In genomic region chr4:186840771-186841301, GRCh38 we compare ENCODE assay signal across 15 cellular contexts.
A peak's percentile ranks its signal among the peaks of the same experiment; 100 is the strongest.
DNase-seq lines count a peak whose midpoint lies in the region; ATAC-seq and TF ChIP-seq lines count a peak whose summit lies in the region.
"Had no signal": no experiment of that assay in that cellular context is flagged by ENCODE, and none has a peak within 500 bp of the region (broad histone marks: within the 10 kb centered on the region; RNA-seq: fewer than 3 reads in every experiment).

No MANE protein-coding gene starts in this region.

- no peak overlapping the region for H3K4me3 Mint-ChIP-seq in activated CD4-positive, alpha-beta memory T cell treated with anti-CD3 and anti-CD28 coated beads for 36 hours
- H3K4me3 Mint-ChIP-seq: naive thymus-derived CD4-positive, alpha-beta T cell; T-helper 2 cell treated with Interferon-gamma antibody and Interleukin-4, amounts not matched to agents 5 μg/mL and 100 μg/mL, for 36 hours had no signal

- no peaks in the 10 kb centered on the region for H3K79me2 ChIP-seq in osteoblast (ENCODE audit: insufficient read depth, low read length)

- peak overlapping the region in 4 of 12 donors; percentile 54 to 72 (median 58) for H3K27ac ChIP-seq in heart left ventricle
- peak overlapping the region; percentile 42 for H3K27ac ChIP-seq in duodenal mucosa (ENCODE audit: low read depth, low read length)
- H3K27ac ChIP-seq in osteoblast (ENCODE audit: low read depth, low read length), result peak overlapping the region; percentile 61
- no peak overlapping the region for H3K27ac ChIP-seq in aorta (ENCODE audit: low read depth in 1 of 2, low read length in 2 of 2)
- H3K27ac ChIP-seq in SJCRH30, result no peak overlapping the region
- H3K27ac ChIP-seq: dorsolateral prefrontal cortex had no signal

- no peaks in the 10 kb centered on the region for H3K36me3 Mint-ChIP-seq in activated CD4-positive, alpha-beta memory T cell treated with anti-CD3 and anti-CD28 coated beads for 36 hours
- H3K36me3 Mint-ChIP-seq: naive thymus-derived CD4-positive, alpha-beta T cell had no signal

- H3K4me1 ChIP-seq in heart left ventricle, result peaks cover 0 to 18% (median 11%) of the 10 kb centered on the region in 12 donors
- H3K4me1 ChIP-seq in duodenal mucosa (ENCODE audit: control insufficient read depth in 1 of 2, insufficient read depth in 2 of 2, low read length in 2 of 2), result peaks cover 16 to 23% of the 10 kb centered on the region in 2 donors
- H3K4me1 ChIP-seq in osteoblast (ENCODE audit: insufficient read depth, low read length), result peaks cover 48% of the 10 kb centered on the region
- peaks cover 1 to 3% of the 10 kb centered on the region in 2 donors for H3K4me1 ChIP-seq in aorta (ENCODE audit: control insufficient read depth in 1 of 2, insufficient read depth in 2 of 2, low read length in 2 of 2)
- peaks cover 3% of the 10 kb centered on the region; the same call in 1 of the 2 replicates for H3K4me1 ChIP-seq in SJCRH30

- peaks cover 4% of the 10 kb centered on the region for H3K9me3 Mint-ChIP-seq in activated CD4-positive, alpha-beta memory T cell treated with anti-CD3 and anti-CD28 coated beads for 36 hours

- intact Hi-C loops in heart left ventricle (cut with DNase I), result no loop called here
- intact Hi-C loops in Right ventricle myocardium inferior (cut with DNase I), result loop anchor here (10.0 kb wide), 1 partner anchor 104 kb away; no protein-coding TSS in a partner anchor
- intact Hi-C loops in aorta (cut with DNase I), result loop anchor here (10.0 kb wide), 2 partner anchors 94 to 116 kb away; partner anchors contain the start of gene FAT1 (in 2 of the 2)
- intact Hi-C loops in activated CD4-positive, alpha-beta memory T cell treated with anti-CD3 and anti-CD28 coated beads for 36 hours (cut with micrococcal nuclease), result no loop called here

- no peaks in the 10 kb centered on the region for H4K20me1 ChIP-seq in osteoblast (ENCODE audit: insufficient read depth, low read length)

- H3K27ac Mint-ChIP-seq in activated CD4-positive, alpha-beta memory T cell treated with anti-CD3 and anti-CD28 coated beads for 36 hours, result no peak overlapping the region
- H3K27ac Mint-ChIP-seq: naive thymus-derived CD4-positive, alpha-beta T cell; T-helper 2 cell treated with Interferon-gamma antibody and Interleukin-4, amounts not matched to agents 5 μg/mL and 100 μg/mL, for 36 hours had no signal

- DNase-seq in heart left ventricle (peak in 2 of 5 donors; percentile 24 to 28), Right ventricle myocardium inferior (ENCODE audit: missing footprints) (no peak), osteoblast (ENCODE audit: insufficient read length, low spot score, missing footprints) (peak; percentile 18), aorta (peak; percentile 58 to 76), SJCRH30 (no peak)
- DNase-seq in activated CD4-positive, alpha-beta memory T cell treated with anti-CD3 and anti-CD28 coated beads for 36 hours, result no peak
- DNase-seq: activated CD4-positive, alpha-beta T cell treated with anti-CD3 and anti-CD28 coated beads, Interleukin-2, amount 50 U/mL, for 4 hours; dorsolateral prefrontal cortex; naive thymus-derived CD4-positive, alpha-beta T cell; NCI-H1417 treated with DMSO at 0.1 percent for 48 hours; NCI-H446 treated with DMSO at 0.1 percent for 48 hours had no signal

- WGBS in heart left ventricle, 4 donors, result 72 to 88% (median 82%) methylated on average over 19 to 21 of the region's 21 CpGs
- WGBS in aorta, 2 donors, result 89 to 90% methylated on average over 21 of the region's 21 CpGs

- H3K4me3 ChIP-seq in heart left ventricle (peak overlapping the region in 8 of 12 donors; percentile 13 to 49 (median 35)), duodenal mucosa (ENCODE audit: low read depth in 1 of 2, low read length in 2 of 2) (peak overlapping the region in 1 of 2 donors; percentile 26), osteoblast (ENCODE audit: insufficient read depth, low read length) (peak overlapping the region; percentile 64), aorta (ENCODE audit: low read length in 2 of 2) (no peak overlapping the region), SJCRH30 (no peak overlapping the region)
- H3K4me3 ChIP-seq: dorsolateral prefrontal cortex, HAP-1 had no signal

- H3K4me1 Mint-ChIP-seq in activated CD4-positive, alpha-beta memory T cell treated with anti-CD3 and anti-CD28 coated beads for 36 hours (ENCODE audit: low read depth), result no peaks in the 10 kb centered on the region
- H3K4me1 Mint-ChIP-seq: naive thymus-derived CD4-positive, alpha-beta T cell had no signal

- H2AFZ ChIP-seq in osteoblast (ENCODE audit: low read length), result peak overlapping the region; percentile 46

- TF ChIP-seq CTCF in heart left ventricle (IDR thresholded peaks at IDR 0.05) (no peak), osteoblast (IDR thresholded peaks at IDR 0.05; ENCODE audit: extremely low read depth, low read depth, low read length) (no peak)

- H3K4me2 ChIP-seq in osteoblast (ENCODE audit: insufficient read depth, low read length), result peak overlapping the region; percentile 86

- H3K9ac ChIP-seq in duodenal mucosa (ENCODE audit: low read depth in 1 of 2, low read length in 2 of 2), result no peak overlapping the region

- H3K27me3 Mint-ChIP-seq in activated CD4-positive, alpha-beta memory T cell treated with anti-CD3 and anti-CD28 coated beads for 36 hours, result no peaks in the 10 kb centered on the region
- H3K27me3 Mint-ChIP-seq: naive thymus-derived CD4-positive, alpha-beta T cell had no signal

- H3K36me3 ChIP-seq in heart left ventricle (no peaks in the 10 kb centered on the region), duodenal mucosa (ENCODE audit: control insufficient read depth in 1 of 2, insufficient read depth in 2 of 2, low read length in 2 of 2) (no peaks in the 10 kb centered on the region), osteoblast (ENCODE audit: insufficient read depth, low read length) (no peaks in the 10 kb centered on the region), aorta (ENCODE audit: control insufficient read depth in 1 of 2, insufficient read depth in 2 of 2, low read length in 1 of 2) (no peaks in the 10 kb centered on the region), SJCRH30 (no peaks in the 10 kb centered on the region)
- H3K36me3 ChIP-seq: HAP-1 had no signal

- ATAC-seq in heart left ventricle (no peak), Right ventricle myocardium inferior (no peak), aorta (ENCODE audit: low FRiP score) (peak; percentile 39), HG02885 (IDR thresholded peaks at IDR 0.05; ENCODE audit: poor library complexity, unreplicated experiment) (no peak)
- ATAC-seq: naive thymus-derived CD4-positive, alpha-beta T cell had no signal

- H3K27me3 ChIP-seq in heart left ventricle (no peaks in the 10 kb centered on the region), duodenal mucosa (ENCODE audit: control insufficient read depth in 1 of 2, insufficient read depth in 2 of 2, low read length in 2 of 2) (no peaks in the 10 kb centered on the region), osteoblast (ENCODE audit: insufficient read depth, low read length) (no peaks in the 10 kb centered on the region), aorta (ENCODE audit: control insufficient read depth in 1 of 2, insufficient read depth in 2 of 2, low read length in 1 of 2) (no peaks in the 10 kb centered on the region), SJCRH30 (no peaks in the 10 kb centered on the region)

- POLR2A ChIA-PET in activated CD4-positive, alpha-beta memory T cell treated with anti-CD3 and anti-CD28 coated beads for 36 hours (lab: Charles Lee), result no interaction called here

- no peak for TF ChIP-seq POLR2A in heart left ventricle (IDR thresholded peaks at IDR 0.05)

- peaks cover 0 to 4% (median 0%) of the 10 kb centered on the region in 12 donors for H3K9me3 ChIP-seq in heart left ventricle
- no peaks in the 10 kb centered on the region for H3K9me3 ChIP-seq in duodenal mucosa (ENCODE audit: control insufficient read depth in 1 of 2, low read length in 2 of 2)
- no peaks in the 10 kb centered on the region for H3K9me3 ChIP-seq in osteoblast (ENCODE audit: low read depth, low read length)
- no peaks in the 10 kb centered on the region for H3K9me3 ChIP-seq in aorta (ENCODE audit: control insufficient read depth, low read length)
- no peaks in the 10 kb centered on the region for H3K9me3 ChIP-seq in SJCRH30 (replicated peaks)
- H3K9me3 ChIP-seq: HAP-1 had no signal

- CTCF ChIA-PET in activated CD4-positive, alpha-beta memory T cell treated with anti-CD3 and anti-CD28 coated beads for 36 hours (lab: Charles Lee), result no interaction called here

Comparison
In these comparisons a context has a peak if more than half of its experiments do, and no peak if none do; other contexts are left out.
1. intact Hi-C loops: an anchor here in Right ventricle myocardium inferior (10.0 kb wide) and aorta (10.0 kb wide); none called in heart left ventricle and activated CD4-positive, alpha-beta memory T cell treated with anti-CD3 and anti-CD28 coated beads for 36 hours.
2. DNase-seq: peak in osteoblast (single experiment) and aorta (2 of 2); none in Right ventricle myocardium inferior (single experiment), SJCRH30 (0 of 2) and activated CD4-positive, alpha-beta memory T cell treated with anti-CD3 and anti-CD28 coated beads for 36 hours (single experiment).
3. H3K27ac ChIP-seq: peak in duodenal mucosa (single experiment) and osteoblast (single experiment); none in aorta (0 of 2) and SJCRH30 (single experiment).
4. H3K4me3 ChIP-seq: peak in heart left ventricle (8 of 12) and osteoblast (single experiment); none in aorta (0 of 2) and SJCRH30 (single experiment).